Comparison of ENCODE assay signal across 22 cellular contexts in the genomic region with DNA sequence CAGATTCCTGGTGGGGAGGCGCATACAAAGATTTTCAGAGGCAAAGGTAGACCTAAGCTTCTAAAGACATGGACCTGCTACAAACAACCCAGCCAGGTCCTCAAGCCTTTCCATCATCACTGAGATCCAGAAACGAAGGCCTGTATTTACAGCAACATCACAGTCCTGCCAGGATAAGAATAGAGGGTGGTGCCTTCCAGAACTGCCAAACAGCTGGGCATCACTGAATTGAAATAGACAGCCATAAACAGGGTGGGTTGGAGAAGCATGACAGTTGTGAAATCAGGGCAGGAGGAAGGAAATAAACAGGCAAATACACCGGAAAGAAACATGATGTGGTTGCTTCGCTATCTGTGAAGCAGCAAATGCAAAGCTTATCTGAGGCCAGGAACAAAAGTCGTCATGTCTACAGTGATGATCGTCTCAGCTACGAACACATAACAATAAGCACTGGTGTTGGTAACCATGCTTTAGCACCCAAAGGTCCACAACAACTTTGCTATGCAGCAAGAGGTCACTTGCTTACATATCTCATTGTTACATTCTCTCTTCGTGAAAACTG. TPM values are rescaled to one million over a fixed set of nuclear protein-coding genes. Genes with fewer than 3 reads are reported as not detected.
DNase-seq lines count a peak whose midpoint lies in the region; ATAC-seq and TF ChIP-seq lines count a peak whose summit lies in the region.
"Had no signal": no experiment of that assay in that cellular context is flagged by ENCODE, and none has a peak within 500 bp of the region (broad histone marks: within the 10 kb centered on the region; RNA-seq: fewer than 3 reads in every experiment).

No MANE protein-coding gene starts in this region.

- CTCF ChIA-PET in activated CD4-positive, alpha-beta memory T cell treated with anti-CD3 and anti-CD28 coated beads, Interleukin-2, amount 10 ng/mL, durations not matched to agents 7 days and 5 days (lab: Charles Lee): interaction anchor here (0.5 to 0.9 kb wide), 2 partner anchors 45 to 186 kb away, joined by 3 to 5 read pairs; no protein-coding TSS in a partner anchor

- no peaks in the 10 kb centered on the region for H3K36me3 Mint-ChIP-seq in natural killer cell
- no peaks in the 10 kb centered on the region for H3K36me3 Mint-ChIP-seq in natural killer cell treated with Interleukin-12 subunit alpha and Interleukin-12 subunit beta and Interleukin-15 and Interleukin-18, amount 100 ng/mL, for 72 hours
- peaks cover 3% of the 10 kb centered on the region for H3K36me3 Mint-ChIP-seq in central memory CD8-positive, alpha-beta T cell (ENCODE audit: insufficient read depth)
- no peaks in the 10 kb centered on the region for H3K36me3 Mint-ChIP-seq in activated CD4-positive, alpha-beta memory T cell treated with anti-CD3 and anti-CD28 coated beads, Interleukin-2, amount 10 ng/mL, durations not matched to agents 7 days and 5 days (ENCODE audit: low read depth)

- no peaks in the 10 kb centered on the region for H3K27me3 ChIP-seq in neutrophil
- H3K27me3 ChIP-seq: BE2C, MG63, SJSA1 had no signal

- POLR2A ChIA-PET in activated CD4-positive, alpha-beta memory T cell treated with anti-CD3 and anti-CD28 coated beads, Interleukin-2, amount 10 ng/mL, durations not matched to agents 7 days and 5 days (lab: Charles Lee): no interaction called here

- no peak for DNase-seq in natural killer cell
- DNase-seq in natural killer cell treated with Interleukin-12 subunit alpha and Interleukin-12 subunit beta and Interleukin-15 and Interleukin-18, amount 100 ng/mL, for 72 hours (ENCODE audit: low spot score): no peak
- DNase-seq in central memory CD8-positive, alpha-beta T cell (ENCODE audit: low spot score in 2 of 2): no peak
- no peak for DNase-seq in activated CD4-positive, alpha-beta memory T cell treated with anti-CD3 and anti-CD28 coated beads, Interleukin-2, amount 10 ng/mL, durations not matched to agents 7 days and 5 days
- DNase-seq in stimulated activated CD4-positive, alpha-beta T cell treated with anti-CD3 and anti-CD28 coated beads, Interleukin-2, amount 100 ng/mL, for 48 hours: no peak
- DNase-seq in posterior vena cava (ENCODE audit: low spot score): no peak
- DNase-seq: BE2C, DMS79, H9, HFFc6, MG63, NCI-H1105, NCI-H146, NCI-H2029, NCI-H226, NCI-H524, NCI-H82 had no signal

- TF ChIP-seq CTCF in natural killer cell (IDR thresholded peaks at IDR 0.05) (no peak), neutrophil (IDR thresholded peaks at IDR 0.05) (no peak)

- H3K27me3 Mint-ChIP-seq in natural killer cell (ENCODE audit: low read depth in 2 of 2): peaks cover 0 to 10% of the 10 kb centered on the region in 2 donors
- peaks cover 8 to 14% of the 10 kb centered on the region in 2 donors for H3K27me3 Mint-ChIP-seq in natural killer cell treated with Interleukin-12 subunit alpha and Interleukin-12 subunit beta and Interleukin-15 and Interleukin-18, amount 100 ng/mL, for 72 hours
- no peaks in the 10 kb centered on the region for H3K27me3 Mint-ChIP-seq in central memory CD8-positive, alpha-beta T cell
- H3K27me3 Mint-ChIP-seq in activated CD4-positive, alpha-beta memory T cell treated with anti-CD3 and anti-CD28 coated beads, Interleukin-2, amount 10 ng/mL, durations not matched to agents 7 days and 5 days: peaks cover 9% of the 10 kb centered on the region

- H3K4me3 ChIP-seq in neutrophil (ENCODE audit: low read depth in 1 of 2, low read length in 1 of 2): no peak overlapping the region
- H3K4me3 ChIP-seq: A549, K562, MG63, SJSA1 had no signal

- no peaks in the 10 kb centered on the region for H3K9me3 Mint-ChIP-seq in natural killer cell
- no peaks in the 10 kb centered on the region for H3K9me3 Mint-ChIP-seq in natural killer cell treated with Interleukin-12 subunit alpha and Interleukin-12 subunit beta and Interleukin-15 and Interleukin-18, amount 100 ng/mL, for 72 hours
- H3K9me3 Mint-ChIP-seq in central memory CD8-positive, alpha-beta T cell: no peaks in the 10 kb centered on the region
- no peaks in the 10 kb centered on the region for H3K9me3 Mint-ChIP-seq in activated CD4-positive, alpha-beta memory T cell treated with anti-CD3 and anti-CD28 coated beads, Interleukin-2, amount 10 ng/mL, durations not matched to agents 7 days and 5 days
- H3K9me3 Mint-ChIP-seq: H9, HFFc6 had no signal

- no peaks in the 10 kb centered on the region for H3K36me3 ChIP-seq in neutrophil
- H3K36me3 ChIP-seq: BE2C, MG63, SJSA1 had no signal

- peak in 2 of 3 donors; percentile 44 to 62 for ATAC-seq in natural killer cell
- no peak for ATAC-seq in natural killer cell treated with Interleukin-12 subunit alpha and Interleukin-12 subunit beta and Interleukin-15 and Interleukin-18, amount 100 ng/mL, for 72 hours
- ATAC-seq in central memory CD8-positive, alpha-beta T cell (replicated peaks; ENCODE audit: extremely low read depth, poor library complexity, severe bottlenecking): peak; percentile 65
- ATAC-seq: A549, K562, Right ventricle myocardium inferior had no signal

- peak overlapping the region; percentile 82 for H3K27ac ChIP-seq in neutrophil
- H3K27ac ChIP-seq: A549, SJSA1 had no signal

- peaks cover 0 to 12% of the 10 kb centered on the region in 2 donors for H3K4me1 Mint-ChIP-seq in natural killer cell
- H3K4me1 Mint-ChIP-seq in natural killer cell treated with Interleukin-12 subunit alpha and Interleukin-12 subunit beta and Interleukin-15 and Interleukin-18, amount 100 ng/mL, for 72 hours (ENCODE audit: low read depth in 2 of 2): peaks cover 3 to 7% of the 10 kb centered on the region in 2 donors
- H3K4me1 Mint-ChIP-seq in central memory CD8-positive, alpha-beta T cell: no peaks in the 10 kb centered on the region
- H3K4me1 Mint-ChIP-seq in activated CD4-positive, alpha-beta memory T cell treated with anti-CD3 and anti-CD28 coated beads, Interleukin-2, amount 10 ng/mL, durations not matched to agents 7 days and 5 days: peaks cover 28% of the 10 kb centered on the region

- H3K9me3 ChIP-seq in neutrophil: no peaks in the 10 kb centered on the region
- H3K9me3 ChIP-seq: A549, BE2C, MG63, SJSA1 had no signal

- peaks cover 63 to 68% of the 10 kb centered on the region in 2 experiments for H3K4me1 ChIP-seq in neutrophil (ENCODE audit: control insufficient read depth in 1 of 2, insufficient read depth in 1 of 2, low read depth in 1 of 2, low read length in 1 of 2)
- H3K4me1 ChIP-seq: A549, BE2C, SJSA1 had no signal

- intact Hi-C loops in natural killer cell (cut with micrococcal nuclease): no loop called here
- intact Hi-C loops in posterior vena cava (cut with DNase I): no loop called here

- H3K4me3 Mint-ChIP-seq in natural killer cell: no peak overlapping the region
- no peak overlapping the region for H3K4me3 Mint-ChIP-seq in natural killer cell treated with Interleukin-12 subunit alpha and Interleukin-12 subunit beta and Interleukin-15 and Interleukin-18, amount 100 ng/mL, for 72 hours
- no peak overlapping the region for H3K4me3 Mint-ChIP-seq in central memory CD8-positive, alpha-beta T cell
- H3K4me3 Mint-ChIP-seq in activated CD4-positive, alpha-beta memory T cell treated with anti-CD3 and anti-CD28 coated beads, Interleukin-2, amount 10 ng/mL, durations not matched to agents 7 days and 5 days: no peak overlapping the region
- H3K4me3 Mint-ChIP-seq: H9, HFFc6 had no signal

- H3K27ac Mint-ChIP-seq in natural killer cell: peak overlapping the region in 1 of 2 donors; percentile 28
- no peak overlapping the region for H3K27ac Mint-ChIP-seq in natural killer cell treated with Interleukin-12 subunit alpha and Interleukin-12 subunit beta and Interleukin-15 and Interleukin-18, amount 100 ng/mL, for 72 hours
- no peak overlapping the region for H3K27ac Mint-ChIP-seq in central memory CD8-positive, alpha-beta T cell (ENCODE audit: low read depth)
- no peak overlapping the region for H3K27ac Mint-ChIP-seq in activated CD4-positive, alpha-beta memory T cell treated with anti-CD3 and anti-CD28 coated beads, Interleukin-2, amount 10 ng/mL, durations not matched to agents 7 days and 5 days
- H3K27ac Mint-ChIP-seq: H9, HFFc6 had no signal

RNA-seq across cellular contexts. Expression of a gene that starts 6.7 kb away (rescaled TPM):
- total RNA-seq in natural killer cell (10 to 100 TPM in 2 of 3 donors, 1 to 10 TPM in 1; 9.8 to 45.4 (median 10.5) TPM), posterior vena cava (1 to 10 TPM; 1.5 to 4.0 TPM)
- total RNA-seq in natural killer cell treated with Interleukin-12 subunit alpha and Interleukin-12 subunit beta and Interleukin-15 and Interleukin-18, amount 100 ng/mL, for 72 hours: 10 to 100 TPM; 14.9 to 23.2 TPM
- total RNA-seq in activated CD4-positive, alpha-beta memory T cell treated with anti-CD3 and anti-CD28 coated beads, Interleukin-2, amount 10 ng/mL, durations not matched to agents 7 days and 5 days: 10 to 100 TPM; 47.1 to 50.0 TPM

Comparison
In these comparisons a context has a peak if more than half of its experiments do, and no peak if none do; other contexts are left out.
1. ATAC-seq: peak in natural killer cell (2 of 3) and central memory CD8-positive, alpha-beta T cell (single experiment); none in natural killer cell treated with Interleukin-12 subunit alpha and Interleukin-12 subunit beta and Interleukin-15 and Interleukin-18, amount 100 ng/mL, for 72 hours (0 of 2).